In the genomic region with DNA sequence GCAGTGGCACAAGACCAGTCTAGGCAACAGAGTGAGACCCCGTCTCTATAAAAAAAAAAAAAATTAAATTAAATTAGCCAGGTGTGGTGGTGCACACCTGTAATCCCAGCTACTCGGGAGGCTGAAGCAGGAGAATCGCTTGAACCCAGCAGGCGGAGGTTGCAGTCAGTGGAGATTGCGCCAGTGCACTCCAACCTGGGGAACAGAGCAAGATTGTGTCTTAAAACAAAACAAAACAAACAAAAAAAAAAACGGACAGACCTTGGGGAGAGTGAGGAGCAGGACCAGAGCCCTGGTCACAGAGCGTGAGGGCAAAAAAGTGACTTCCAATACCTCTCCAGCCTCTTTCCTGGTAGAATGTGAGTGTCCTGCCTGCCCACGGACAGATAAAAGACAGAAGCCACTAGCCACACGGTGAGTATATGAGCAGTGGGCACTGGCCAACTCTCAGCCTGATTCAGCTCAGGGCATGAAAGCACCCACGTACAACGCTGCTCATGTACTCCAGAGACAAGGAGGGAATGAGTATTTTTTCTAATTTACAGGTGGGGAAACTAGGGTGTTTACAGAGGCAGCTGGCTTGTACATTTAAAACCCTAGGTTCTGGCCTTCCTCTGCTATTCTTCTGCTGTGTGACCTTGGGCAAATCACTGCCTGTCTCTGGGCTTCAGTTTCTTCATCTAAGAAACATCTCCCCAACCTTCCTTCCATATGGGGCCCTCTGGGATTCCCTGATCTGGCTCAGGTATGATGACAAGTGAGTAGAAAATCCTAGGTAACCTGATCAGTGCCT, we compare ENCODE assay signal across 1 cellular context.
TF ChIP-seq lines count a peak whose summit lies in the region.

No MANE protein-coding gene starts in this region.

TF ChIP-seq in K562, 482 proteins besides CTCF, POLR2A, EP300 and RAD21:
- TF ChIP-seq PML (IDR thresholded peaks at IDR 0.05; ENCODE audit: low read length) = no peak
- no peak for TF ChIP-seq ZNF584 (CRISPR knock-in tag; IDR thresholded peaks at IDR 0.05; ENCODE audit: low read depth)
- TF ChIP-seq SIN3A (IDR thresholded peaks at IDR 0.05; ENCODE audit: borderline replicate concordance in 2 of 2, control insufficient read depth in 1 of 2, low read depth in 2 of 2, low read length in 2 of 2) = no peak
- peak; percentile 69 for TF ChIP-seq RBM25 (IDR thresholded peaks at IDR 0.05; ENCODE audit: low read depth, low read length, severe bottlenecking)
- no peak for TF ChIP-seq ZNF197 (CRISPR knock-in tag; IDR thresholded peaks at IDR 0.05; ENCODE audit: low read depth)
- TF ChIP-seq, protein P1, sequence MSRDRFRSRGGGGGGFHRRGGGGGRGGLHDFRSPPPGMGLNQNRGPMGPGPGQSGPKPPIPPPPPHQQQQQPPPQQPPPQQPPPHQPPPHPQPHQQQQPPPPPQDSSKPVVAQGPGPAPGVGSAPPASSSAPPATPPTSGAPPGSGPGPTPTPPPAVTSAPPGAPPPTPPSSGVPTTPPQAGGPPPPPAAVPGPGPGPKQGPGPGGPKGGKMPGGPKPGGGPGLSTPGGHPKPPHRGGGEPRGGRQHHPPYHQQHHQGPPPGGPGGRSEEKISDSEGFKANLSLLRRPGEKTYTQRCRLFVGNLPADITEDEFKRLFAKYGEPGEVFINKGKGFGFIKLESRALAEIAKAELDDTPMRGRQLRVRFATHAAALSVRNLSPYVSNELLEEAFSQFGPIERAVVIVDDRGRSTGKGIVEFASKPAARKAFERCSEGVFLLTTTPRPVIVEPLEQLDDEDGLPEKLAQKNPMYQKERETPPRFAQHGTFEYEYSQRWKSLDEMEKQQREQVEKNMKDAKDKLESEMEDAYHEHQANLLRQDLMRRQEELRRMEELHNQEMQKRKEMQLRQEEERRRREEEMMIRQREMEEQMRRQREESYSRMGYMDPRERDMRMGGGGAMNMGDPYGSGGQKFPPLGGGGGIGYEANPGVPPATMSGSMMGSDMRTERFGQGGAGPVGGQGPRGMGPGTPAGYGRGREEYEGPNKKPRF (IDR thresholded peaks at IDR 0.05; ENCODE audit: low read depth, low read length) = no peak
- no peak for TF ChIP-seq SMARCB1 (IDR thresholded peaks at IDR 0.05; ENCODE audit: insufficient read length, low read depth)
- TF ChIP-seq BCL6 (CRISPR knock-in tag; IDR thresholded peaks at IDR 0.05) = no peak
- no peak for TF ChIP-seq ZNF316 (IDR thresholded peaks at IDR 0.05)
- no peak for TF ChIP-seq SLC30A9 (CRISPR knock-in tag; IDR thresholded peaks at IDR 0.05)
- no peak for TF ChIP-seq ZBTB43 (CRISPR knock-in tag; IDR thresholded peaks at IDR 0.05)
- no peak for TF ChIP-seq TBL1XR1 (IDR thresholded peaks at IDR 0.05; ENCODE audit: low read length in 2 of 2)
- TF ChIP-seq STAT5B (CRISPR knock-in tag; IDR thresholded peaks at IDR 0.05) = no peak
- no peak for TF ChIP-seq HMG20B (CRISPR knock-in tag; IDR thresholded peaks at IDR 0.05)
- no peak for TF ChIP-seq ZNF24 (IDR thresholded peaks at IDR 0.05)
- TF ChIP-seq KDM1A (IDR thresholded peaks at IDR 0.05) = peak in 1 of 2 experiments; percentile 44; a peak in 1 of 4 replicates
- peak; percentile 82 for TF ChIP-seq BCOR (IDR thresholded peaks at IDR 0.05)
- TF ChIP-seq MEF2A (IDR thresholded peaks at IDR 0.05; ENCODE audit: control insufficient read depth, low read depth, low read length) = no peak
- no peak for TF ChIP-seq PHB2 (IDR thresholded peaks at IDR 0.05; ENCODE audit: low read depth)
- TF ChIP-seq ZNF444 (CRISPR knock-in tag; IDR thresholded peaks at IDR 0.05) = no peak
- no peak for TF ChIP-seq TCF3 (CRISPR knock-in tag; IDR thresholded peaks at IDR 0.05)
- TF ChIP-seq TEAD1 (CRISPR knock-in tag; IDR thresholded peaks at IDR 0.05) = no peak
- no peak for TF ChIP-seq MTA2 (IDR thresholded peaks at IDR 0.05; ENCODE audit: low read depth)
- no peak for TF ChIP-seq KAT7 (CRISPR knock-in tag; IDR thresholded peaks at IDR 0.05; ENCODE audit: borderline replicate concordance)
- no peak for TF ChIP-seq SAFB2 (IDR thresholded peaks at IDR 0.05; ENCODE audit: borderline replicate concordance, low read depth, low read length, severe bottlenecking)
- no peak for TF ChIP-seq KAT8 (IDR thresholded peaks at IDR 0.05; ENCODE audit: low read depth)
- no peak for TF ChIP-seq SREBF1 (IDR thresholded peaks at IDR 0.05; ENCODE audit: borderline replicate concordance, low read depth, low read length)
- TF ChIP-seq ZFP36 (IDR thresholded peaks at IDR 0.05; ENCODE audit: low read depth, low read length, partially characterized antibody) = peak; percentile 70
- no peak for TF ChIP-seq XRCC4 (IDR thresholded peaks at IDR 0.05; ENCODE audit: extremely low read depth, insufficient read depth, insufficient read length)
- no peak for TF ChIP-seq NFE2 (IDR thresholded peaks at IDR 0.05; ENCODE audit: low read depth)
TF ChIP-seq in K562: peak in this region for 4.
